1 cellular context compared by ENCODE assay signal in genomic region chr1:72122099-72122893, GRCh38.
TF ChIP-seq lines count a peak whose summit lies in the region.

No MANE protein-coding gene starts in this region.

TF ChIP-seq in SK-N-SH, 30 proteins besides CTCF, POLR2A, EP300 and RAD21:
- TF ChIP-seq REST (IDR thresholded peaks at IDR 0.05; ENCODE audit: low read depth, low read length) (no peak), RXRA (IDR thresholded peaks at IDR 0.05; ENCODE audit: borderline replicate concordance, low read depth) (no peak), CHD2 (IDR thresholded peaks at IDR 0.05; ENCODE audit: low read length, partially characterized antibody) (no peak)
